8 cellular contexts compared by ENCODE assay signal in the genomic region with DNA sequence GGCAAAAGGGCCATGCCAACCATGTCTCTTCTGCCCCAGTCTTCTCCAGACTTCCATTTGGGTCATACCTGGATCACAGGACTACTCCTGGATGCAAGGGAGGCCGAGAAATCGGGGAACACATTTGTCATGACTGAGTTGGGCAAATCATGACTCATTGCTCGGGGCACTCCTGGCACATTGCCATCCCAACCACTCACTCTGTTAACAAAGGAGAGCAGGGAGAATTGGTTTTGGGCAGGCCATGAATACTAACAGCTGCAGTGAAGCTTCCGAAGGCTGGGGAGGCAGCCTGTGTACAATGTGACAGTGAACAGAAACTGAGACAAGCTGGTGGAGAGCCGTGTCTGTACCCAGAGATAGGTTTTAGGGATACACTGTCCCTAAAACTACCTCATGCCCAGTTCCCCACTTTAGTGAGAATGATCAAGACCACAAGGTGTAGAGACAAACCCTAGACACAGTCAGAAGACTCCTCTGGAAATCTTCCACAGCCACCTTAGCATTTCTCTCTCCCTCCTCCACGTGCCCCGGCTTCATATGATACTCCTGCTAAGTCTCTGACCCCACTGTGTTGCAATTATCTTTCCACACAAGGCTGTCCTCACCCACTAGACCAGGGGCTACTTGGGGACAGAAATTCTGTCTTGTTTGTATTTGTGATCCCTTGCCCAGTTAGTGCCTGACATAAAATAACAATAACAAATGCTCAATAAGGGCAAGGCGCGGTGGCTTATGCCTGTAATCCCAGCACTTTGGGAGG. TPM values are rescaled to one million over a fixed set of nuclear protein-coding genes. Genes with fewer than 3 reads are reported as not detected.
DNase-seq lines count a peak whose midpoint lies in the region; ATAC-seq and TF ChIP-seq lines count a peak whose summit lies in the region.

No MANE protein-coding gene starts in this region.

- H3K27me3 ChIP-seq in GM23248 (replicated peaks; ENCODE audit: insufficient read depth) (no peaks in the 10 kb centered on the region), breast epithelium (no peaks in the 10 kb centered on the region)

- H3K4me3 ChIP-seq in GM23248 (no peak overlapping the region), breast epithelium (no peak overlapping the region)

- intact Hi-C loops in breast epithelium (cut with DNase I; ENCODE audit: low total_unique reads) = no loop called here

- no peak for ATAC-seq in HG03196 (IDR thresholded peaks at IDR 0.05; ENCODE audit: unreplicated experiment)

- no peaks in the 10 kb centered on the region for H3K9me3 ChIP-seq in GM23248 (ENCODE audit: low read depth)
- H3K9me3 ChIP-seq in breast epithelium = no peaks in the 10 kb centered on the region

- H2AFZ ChIP-seq in GM23248 = no peak overlapping the region

- CTCF ChIA-PET in GM10248 (lab: Yijun Ruan, JAX) = interaction anchor here (0.7 to 1.6 kb wide), 4 partner anchors 8 to 115 kb away, joined by 3 to 5 read pairs (median 3); no protein-coding TSS in a partner anchor

- H3K27ac Mint-ChIP-seq in osteocyte (ENCODE audit: unreplicated experiment) = no peak overlapping the region

- TF ChIP-seq CTCF in breast epithelium (IDR thresholded peaks at IDR 0.05) = no peak
- no peak for TF ChIP-seq CTCF in osteocyte (IDR thresholded peaks at IDR 0.05)
- TF ChIP-seq CTCF in GM10248 (IDR thresholded peaks at IDR 0.05; ENCODE audit: control extremely low read depth, extremely low read depth, low read depth, missing control alignments) = no peak

- TF ChIP-seq POLR2A in breast epithelium (IDR thresholded peaks at IDR 0.05) = no peak

- H3F3A ChIP-seq in GM23248 (ENCODE audit: insufficient read depth) = no peaks in the 10 kb centered on the region

- no peak overlapping the region for H3K4me3 Mint-ChIP-seq in osteocyte (ENCODE audit: unreplicated experiment)

- no peaks in the 10 kb centered on the region for H3K79me2 ChIP-seq in GM23248 (ENCODE audit: insufficient read depth)

- no peaks in the 10 kb centered on the region for H4K20me1 ChIP-seq in GM23248 (ENCODE audit: insufficient read depth)

- no peaks in the 10 kb centered on the region for H3K36me3 ChIP-seq in GM23248 (ENCODE audit: low read depth)
- no peaks in the 10 kb centered on the region for H3K36me3 ChIP-seq in breast epithelium

- 68 to 72% methylated on average over 9 of the region's 9 CpGs for WGBS in GM23248 (ENCODE audit: low coverage in 1 of 2, low lambda C conversion rate in 2 of 2, missing lambda C conversion rate in 2 of 2), 2 experiments

- in situ Hi-C loops in GM23248 (cut with MboI) = no loop called here

- peaks cover 4% of the 10 kb centered on the region for H3K4me1 Mint-ChIP-seq in osteocyte (ENCODE audit: unreplicated experiment)

- no peak overlapping the region for H3K9ac ChIP-seq in GM23248

- no peak overlapping the region for H3K4me2 ChIP-seq in GM23248 (ENCODE audit: unreplicated experiment)

- H3K9me3 Mint-ChIP-seq in osteocyte (ENCODE audit: unreplicated experiment) = no peaks in the 10 kb centered on the region

- POLR2A ChIA-PET in GM10248 (lab: Yijun Ruan, JAX) = no interaction called here

- no peaks in the 10 kb centered on the region for H3K9me2 ChIP-seq in GM23248 (ENCODE audit: insufficient read depth)

- H3K36me3 Mint-ChIP-seq in osteocyte (ENCODE audit: unreplicated experiment) = no peaks in the 10 kb centered on the region

- H3K27me3 Mint-ChIP-seq in osteocyte (ENCODE audit: unreplicated experiment) = no peaks in the 10 kb centered on the region

- DNase-seq in GM23248 = peak; percentile 59
- DNase-seq in NCI-H2107 treated with DMSO at 0.1 percent for 48 hours (lab: John Stamatoyannopoulos, UW; ENCODE audit: unreplicated experiment) = peak; percentile 67
- peak; percentile 35 to 83 for DNase-seq in breast epithelium (ENCODE audit: low spot score in 2 of 2)
- peak; percentile 83 for DNase-seq in osteocyte (ENCODE audit: extremely low spot score, unreplicated experiment)
- no peak for DNase-seq in stimulated activated naive CD4-positive, alpha-beta T cell (lab: John Stamatoyannopoulos, UW)
- DNase-seq in GM10248 (ENCODE audit: extremely low spot score) = no peak
- DNase-seq in middle frontal gyrus (ENCODE audit: extremely low spot score, low spot score) = no peak

- H3K27ac ChIP-seq in GM23248 (no peak overlapping the region), breast epithelium (peak overlapping the region in 1 of 2 donors; percentile 28)

- H3K4me1 ChIP-seq in GM23248 (ENCODE audit: insufficient read depth) = 0 out of 2 replicates have a peak, but pooled peaks cover 4% of the 10 kb centered on the region
- no peaks in the 10 kb centered on the region for H3K4me1 ChIP-seq in breast epithelium

RNA-seq across cellular contexts. Expression of gene BUB1B, which starts 10.5 kb away (rescaled TPM):
- total RNA-seq in GM23248 (2014; rRNA removed; shearing (Covaris generic)) = 9.4 and 23.4 TPM in 2 replicates
- 8.1 and 10.2 TPM in 2 replicates for polyA plus RNA-seq in GM23248 (2016; fragmentation: Nextera tagmentation; extraction: Ambion mirVana)
- total RNA-seq in breast epithelium (1 to 10 TPM in 2 of 3 donors, under 1 TPM in 1; 0.33 to 1.9 (median 1.4) TPM), osteocyte (8.0 and 8.5 TPM in 2 replicates)

RNA-seq across cellular contexts. Expression of gene BMF, which starts 41.7 kb away (rescaled TPM):
- total RNA-seq in GM23248 (2014; rRNA removed; shearing (Covaris generic)) = 1.1 and 2.7 TPM in 2 replicates
- 0.40 and 0.41 TPM in 2 replicates for polyA plus RNA-seq in GM23248 (2016; fragmentation: Nextera tagmentation; extraction: Ambion mirVana)
- total RNA-seq in breast epithelium (10 to 100 TPM in 1 of 3 donors, 1 to 10 TPM in 2; 8.2 to 24.4 (median 9.3) TPM), osteocyte (39.3 and 46.6 TPM in 2 replicates)

Comparison
In these comparisons a context has a peak if more than half of its experiments do, and no peak if none do; other contexts are left out.
1. DNase-seq: peak in GM23248 (single experiment), NCI-H2107 treated with DMSO at 0.1 percent for 48 hours (single experiment), breast epithelium (2 of 2) and osteocyte (single experiment); none in stimulated activated naive CD4-positive, alpha-beta T cell (0 of 6), GM10248 (single experiment) and middle frontal gyrus (single experiment).